ENCODE assay signal across 10 cellular contexts in genomic region chr12:47739959-47740358, GRCh38. TPM values are rescaled to one million over a fixed set of nuclear protein-coding genes. Genes with fewer than 3 reads are reported as not detected.
A peak's percentile ranks its signal among the peaks of the same experiment; 100 is the strongest.
DNase-seq lines count a peak whose midpoint lies in the region; ATAC-seq and TF ChIP-seq lines count a peak whose summit lies in the region.
"Had no signal": no experiment of that assay in that cellular context is flagged by ENCODE, and none has a peak within 500 bp of the region (broad histone marks: within the 10 kb centered on the region; RNA-seq: fewer than 3 reads in every experiment).

No MANE protein-coding gene starts in this region.

- DNase-seq in DMS53 (lab: John Stamatoyannopoulos, UW) (peak; percentile 79), DMS53 treated with DMSO at 0.1 percent for 48 hours (lab: John Stamatoyannopoulos, UW; ENCODE audit: unreplicated experiment) (no peak), caudate nucleus (lab: John Stamatoyannopoulos, UW) (no peak), testis (no peak), ecto neural progenitor cell (ENCODE audit: low spot score) (no peak), NCI-H748 treated with DMSO at 0.1 percent for 48 hours (lab: John Stamatoyannopoulos, UW) (no peak)
- DNase-seq in activated CD4-positive, CD25-positive, alpha-beta regulatory T cell treated with anti-CD3 and anti-CD28 coated beads, Interleukin-2, amount 50 U/mL, for 72 hours, result no peak

- H3K4me1 ChIP-seq in testis, result peaks cover 62% of the 10 kb centered on the region

- ATAC-seq in HG03095 (IDR thresholded peaks at IDR 0.05; ENCODE audit: unreplicated experiment), result peak; percentile 78

- no peak for TF ChIP-seq CTCF in testis (IDR thresholded peaks at IDR 0.05)

- no peak for TF ChIP-seq POLR2A in testis (IDR thresholded peaks at IDR 0.05)

- no peaks in the 10 kb centered on the region for H3K27me3 ChIP-seq in testis

- H3K4me3 ChIP-seq in testis, result no peak overlapping the region

- H3K27ac ChIP-seq in caudate nucleus (ENCODE audit: low read depth, low read length) (peak overlapping the region; percentile 93), testis (peak overlapping the region; percentile 8 to 83)
- H3K27ac ChIP-seq: 22Rv1 had no signal

- H3K36me3 ChIP-seq in testis (ENCODE audit: low read depth, missing control alignments), result no peaks in the 10 kb centered on the region

- WGBS in testis, 2 donors, result 61 to 72% methylated on average over 4 to 11 of the region's 11 CpGs

- no peaks in the 10 kb centered on the region for H3K9me3 ChIP-seq in testis

- intact Hi-C loops in testis (cut with DNase I; ENCODE audit: low total_unique reads), result no loop called here

RNA-seq across cellular contexts. Expression of gene ENDOU, which starts 14.7 kb away (rescaled TPM):
- total RNA-seq in testis, result under 1 TPM; 0.16 to 0.43 TPM
- polyA plus RNA-seq in testis (ENCODE audit: insufficient read depth, low read depth, low replicate concordance), result 0.21 TPM
- total RNA-seq: SK-MEL-5 had no signal

RNA-seq across cellular contexts. Expression of gene RAPGEF3, which starts 18.7 kb away (rescaled TPM):
- total RNA-seq in testis, result 10 to 100 TPM; 24.6 to 30.2 TPM
- polyA plus RNA-seq in testis (ENCODE audit: insufficient read depth, low read depth, low replicate concordance), result 13.9 TPM

RNA-seq across cellular contexts. Expression of gene SLC48A1, which starts 33.1 kb away (rescaled TPM):
- total RNA-seq in testis, result 10 to 100 TPM; 25.5 to 32.0 TPM
- 21.0 TPM for polyA plus RNA-seq in testis (ENCODE audit: insufficient read depth, low read depth, low replicate concordance)

RNA-seq across cellular contexts. Expression of gene RPAP3, which starts 34.1 kb away (rescaled TPM):
- 10 to 100 TPM; 25.0 to 32.3 TPM for total RNA-seq in testis
- 12.7 TPM for polyA plus RNA-seq in testis (ENCODE audit: insufficient read depth, low read depth, low replicate concordance)
